ENCODE assay signal across 8 cellular contexts in genomic region chr11:19116971-19117759, GRCh38. TPM values are rescaled to one million over a fixed set of nuclear protein-coding genes. Genes with fewer than 3 reads are reported as not detected.
DNase-seq lines count a peak whose midpoint lies in the region; ATAC-seq and TF ChIP-seq lines count a peak whose summit lies in the region.

ZDHHC13 (plus strand) TSS chr11:19117168; CDS start chr11:19117250, 82 bp downstream.

- no peak for TF ChIP-seq EP300 in tibial nerve (IDR thresholded peaks at IDR 0.05)

- peak within 1 kb of the TSS; percentile 73 for H3K4me3 ChIP-seq in parathyroid adenoma (ENCODE audit: low read depth, low read length)
- peak within 1 kb of the TSS; percentile 54 to 73 (median 65) for H3K4me3 ChIP-seq in tibial nerve

- H3K27me3 Mint-ChIP-seq in activated naive CD8-positive, alpha-beta T cell, result no peaks in the 10 kb centered on the region

- H3K36me3 ChIP-seq in parathyroid adenoma (ENCODE audit: control insufficient read depth, insufficient read depth, low read length), result no peaks in the 10 kb centered on the region
- H3K36me3 ChIP-seq in tibial nerve, result no peaks in the 10 kb centered on the region

- H3K79me2 ChIP-seq in parathyroid adenoma, result peaks cover 2% of the 10 kb centered on the region

- peak within 1 kb of the TSS; percentile 93 for H3K4me3 Mint-ChIP-seq in activated naive CD8-positive, alpha-beta T cell

- intact Hi-C loops in Right ventricle myocardium superior (cut with DNase I), result no loop called here

- ATAC-seq in HG02759 (IDR thresholded peaks at IDR 0.05; ENCODE audit: unreplicated experiment) (peak; percentile 99), Right ventricle myocardium superior (ENCODE audit: poor library complexity) (peak; percentile 100)

- H3K9ac ChIP-seq in parathyroid adenoma, result no peak within 1 kb of the TSS

- H3K4me2 ChIP-seq in parathyroid adenoma (ENCODE audit: low read length), result peak within 1 kb of the TSS; percentile 66

- H3K9me3 Mint-ChIP-seq in activated naive CD8-positive, alpha-beta T cell (ENCODE audit: low read depth), result no peaks in the 10 kb centered on the region

- peaks cover 3% of the 10 kb centered on the region for H3K4me1 ChIP-seq in parathyroid adenoma
- peaks cover 0 to 20% (median 3%) of the 10 kb centered on the region in 4 donors for H3K4me1 ChIP-seq in tibial nerve

- peak in 1 of 2 donors; percentile 11 for TF ChIP-seq POLR2A in tibial nerve (IDR thresholded peaks at IDR 0.05)

- DNase-seq in NCI-H1105 treated with DMSO at 0.1 percent for 48 hours (lab: John Stamatoyannopoulos, UW) (peak; percentile 92), SKM-1 treated with dmso at 0.1 percent for 144 hours (lab: John Stamatoyannopoulos, UW; ENCODE audit: unreplicated experiment) (peak; percentile 85), Right ventricle myocardium superior (peak; percentile 97), tibial nerve (ENCODE audit: low spot score in 2 of 2) (peak; percentile 65 to 86)

- WGBS in tibial nerve, 2 donors, result 1% methylated on average over 50 to 59 of the region's 61 CpGs

- H3K27ac Mint-ChIP-seq in activated naive CD8-positive, alpha-beta T cell, result peak within 1 kb of the TSS; percentile 89

- H2AFZ ChIP-seq in parathyroid adenoma, result peak within 1 kb of the TSS; percentile 85

- H3K9me3 ChIP-seq in parathyroid adenoma (ENCODE audit: control insufficient read depth, low read length) (no peaks in the 10 kb centered on the region), tibial nerve (no peaks in the 10 kb centered on the region)

- peaks cover 4% of the 10 kb centered on the region for H3K36me3 Mint-ChIP-seq in activated naive CD8-positive, alpha-beta T cell

- peaks cover 55% of the 10 kb centered on the region for H3K4me1 Mint-ChIP-seq in activated naive CD8-positive, alpha-beta T cell (ENCODE audit: low read depth)

- TF ChIP-seq CTCF in GM12874 (IDR thresholded peaks at IDR 0.05; ENCODE audit: insufficient read depth, low read depth, low read length) (peak; percentile 69), parathyroid adenoma (IDR thresholded peaks at IDR 0.05) (peak; percentile 16), tibial nerve (IDR thresholded peaks at IDR 0.05) (peak in 1 of 5 experiments; percentile 4)

- H3K27ac ChIP-seq in parathyroid adenoma, result peak within 1 kb of the TSS; percentile 71
- peak within 1 kb of the TSS in 2 of 4 donors; percentile 63 to 70 for H3K27ac ChIP-seq in tibial nerve

- H3K27me3 ChIP-seq in parathyroid adenoma (ENCODE audit: control insufficient read depth, insufficient read depth, low read length) (no peaks in the 10 kb centered on the region), tibial nerve (peaks cover 0 to 26% of the 10 kb centered on the region in 2 donors)

RNA-seq across cellular contexts. Expression of gene ZDHHC13, which starts in this region (rescaled TPM):
- total RNA-seq in Right ventricle myocardium superior, result 5.6 TPM
- total RNA-seq in tibial nerve, result 1 to 10 TPM; 5.2 to 6.9 (median 5.8) TPM
